9 cellular contexts compared by ENCODE assay signal in genomic region chr9:91395553-91396470, GRCh38. TPM values are rescaled to one million over a fixed set of nuclear protein-coding genes. Genes with fewer than 3 reads are reported as not detected.
A peak's percentile ranks its signal among the peaks of the same experiment; 100 is the strongest.
DNase-seq lines count a peak whose midpoint lies in the region; ATAC-seq and TF ChIP-seq lines count a peak whose summit lies in the region.
"Had no signal": no experiment of that assay in that cellular context is flagged by ENCODE, and none has a peak within 500 bp of the region (broad histone marks: within the 10 kb centered on the region; RNA-seq: fewer than 3 reads in every experiment).

No MANE protein-coding gene starts in this region.

- no peaks in the 10 kb centered on the region for H3K4me1 ChIP-seq in psoas muscle

- H3K4me3 ChIP-seq in cardiac fibroblast (replicated peaks in 1 of 2; ENCODE audit: low read depth in 2 of 2, low read length in 2 of 2) = no peak overlapping the region
- H3K4me3 ChIP-seq in psoas muscle = no peak overlapping the region

- peak overlapping the region; percentile 38 to 60 for H3K27ac Mint-ChIP-seq in stimulated activated naive CD8-positive, alpha-beta T cell treated with anti-CD3 and anti-CD28 coated beads, Interleukin-15, amount 100 ng/mL, for 72 hours

- TF ChIP-seq CTCF in cardiac fibroblast (IDR thresholded peaks at IDR 0.05; ENCODE audit: low read depth, low read length) (no peak), psoas muscle (IDR thresholded peaks at IDR 0.05) (no peak)

- no peaks in the 10 kb centered on the region for H3K9me3 Mint-ChIP-seq in stimulated activated naive CD8-positive, alpha-beta T cell treated with anti-CD3 and anti-CD28 coated beads, Interleukin-15, amount 100 ng/mL, for 72 hours

- H3K9me3 ChIP-seq in psoas muscle = no peaks in the 10 kb centered on the region
- H3K9me3 ChIP-seq: Caco-2 had no signal

- H3K27me3 Mint-ChIP-seq in stimulated activated naive CD8-positive, alpha-beta T cell treated with anti-CD3 and anti-CD28 coated beads, Interleukin-15, amount 100 ng/mL, for 72 hours = no peaks in the 10 kb centered on the region

- peak; percentile 10 for DNase-seq in activated naive CD4-positive, alpha-beta T cell treated with Interleukin-2 at 50 U/mL for 16 hours
- DNase-seq in activated naive CD4-positive, alpha-beta T cell treated with anti-CD3 and anti-CD28 coated beads, Interleukin-2, amount 50 U/mL, for 16 hours = no peak
- peak; percentile 81 for DNase-seq in NCI-H1694 treated with DMSO at 0.1 percent for 48 hours (lab: John Stamatoyannopoulos, UW)
- DNase-seq in cardiac fibroblast (ENCODE audit: low read depth in 2 of 2) = peak; percentile 82 to 93
- peak; percentile 34 to 37 for DNase-seq in stimulated activated naive CD8-positive, alpha-beta T cell treated with anti-CD3 and anti-CD28 coated beads, Interleukin-15, amount 100 ng/mL, for 72 hours
- DNase-seq in effector CD8-positive, alpha-beta T cell (lab: John Stamatoyannopoulos, UW) = no peak
- DNase-seq in psoas muscle = no peak

- H3K27ac ChIP-seq in psoas muscle = no peak overlapping the region

- ATAC-seq in stimulated activated naive CD8-positive, alpha-beta T cell treated with anti-CD3 and anti-CD28 coated beads, Interleukin-15, amount 100 ng/mL, for 72 hours = peak; percentile 91
- ATAC-seq in HG02938 (IDR thresholded peaks at IDR 0.05; ENCODE audit: unreplicated experiment) (no peak), psoas muscle (no peak)

- H3K27me3 ChIP-seq in psoas muscle (ENCODE audit: insufficient read depth in 3 of 3, low read length in 2 of 3) = no peaks in the 10 kb centered on the region

- H3K36me3 ChIP-seq in psoas muscle (ENCODE audit: insufficient read depth in 1 of 2, low read depth in 1 of 2) = no peaks in the 10 kb centered on the region

- intact Hi-C loops in psoas muscle (cut with DNase I) = loop anchor here in 1 of 2 donors (2.0 kb wide), 1 partner anchor 63 kb away; no protein-coding TSS in a partner anchor

- peaks cover 12% of the 10 kb centered on the region for H3K4me1 Mint-ChIP-seq in stimulated activated naive CD8-positive, alpha-beta T cell treated with anti-CD3 and anti-CD28 coated beads, Interleukin-15, amount 100 ng/mL, for 72 hours

- WGBS in psoas muscle, 3 donors = 76 to 86% (median 78%) methylated on average over 7 of the region's 7 CpGs

- peak overlapping the region; percentile 34 to 42 for H3K4me3 Mint-ChIP-seq in stimulated activated naive CD8-positive, alpha-beta T cell treated with anti-CD3 and anti-CD28 coated beads, Interleukin-15, amount 100 ng/mL, for 72 hours

RNA-seq across cellular contexts. Expression of gene NFIL3, which starts 27.8 kb away (rescaled TPM):
- total RNA-seq in psoas muscle = 10 to 100 TPM; 22.4 to 76.3 (median 64.2) TPM
- 100 to 1,000 TPM in 2 of 3 donors, 10 to 100 TPM in 1; 29.0 to 152 (median 126) TPM for polyA plus RNA-seq in psoas muscle

RNA-seq across cellular contexts. Expression of gene AUH, which starts 34.1 kb away (rescaled TPM):
- 10 to 100 TPM; 14.1 to 20.6 (median 18.4) TPM for total RNA-seq in psoas muscle
- polyA plus RNA-seq in psoas muscle = 10 to 100 TPM in 2 of 3 donors, 1 to 10 TPM in 1; 9.9 to 11.8 (median 11.3) TPM

Comparison
In these comparisons a context has a peak if more than half of its experiments do, and no peak if none do; other contexts are left out.
1. DNase-seq: peak in activated naive CD4-positive, alpha-beta T cell treated with Interleukin-2 at 50 U/mL for 16 hours (single experiment), NCI-H1694 treated with DMSO at 0.1 percent for 48 hours (single experiment), cardiac fibroblast (2 of 2) and stimulated activated naive CD8-positive, alpha-beta T cell treated with anti-CD3 and anti-CD28 coated beads, Interleukin-15, amount 100 ng/mL, for 72 hours (2 of 2); none in activated naive CD4-positive, alpha-beta T cell treated with anti-CD3 and anti-CD28 coated beads, Interleukin-2, amount 50 U/mL, for 16 hours (single experiment), effector CD8-positive, alpha-beta T cell (single experiment) and psoas muscle (0 of 2).